ENCODE assay signal across 8 cellular contexts in the genomic region with DNA sequence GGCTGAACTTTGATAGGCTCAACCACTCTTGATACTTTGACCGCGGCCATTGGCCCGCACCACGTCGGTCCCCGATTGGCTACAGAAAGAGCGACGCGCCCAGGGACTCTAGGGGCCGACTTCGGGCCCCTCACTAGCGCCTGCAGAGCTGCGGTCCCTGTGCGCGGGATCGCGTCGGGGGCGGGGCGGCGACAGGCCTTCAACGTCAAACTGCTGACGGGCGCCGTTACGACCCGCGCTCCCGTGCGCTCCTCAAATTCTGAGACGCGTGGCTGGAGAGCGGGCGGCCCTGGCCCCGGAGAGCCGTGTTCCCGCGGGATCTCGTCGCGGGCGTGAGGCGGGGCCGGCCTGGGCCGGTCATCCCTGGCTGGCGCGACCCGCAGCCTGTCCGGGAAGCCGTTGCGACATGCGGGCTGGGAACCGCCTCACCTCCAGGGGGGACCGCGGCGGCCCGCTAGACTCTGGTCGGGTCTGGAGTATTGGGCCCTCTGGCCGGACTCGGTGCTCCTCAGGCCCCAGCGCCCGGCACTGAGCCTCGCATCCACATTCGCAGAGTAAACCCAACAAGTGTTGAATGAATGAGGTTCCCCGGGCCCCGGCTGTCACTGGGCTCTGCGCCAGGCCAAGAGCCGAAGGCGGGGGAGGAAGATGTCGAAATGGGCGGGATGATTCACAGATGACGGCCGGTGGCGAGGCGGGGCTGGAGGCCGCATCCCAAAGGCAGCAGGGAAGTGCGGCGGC. TPM values are rescaled to one million over a fixed set of nuclear protein-coding genes. Genes with fewer than 3 reads are reported as not detected.
DNase-seq lines count a peak whose midpoint lies in the region; TF ChIP-seq lines count a peak whose summit lies in the region.

No MANE protein-coding gene starts in this region.

- H3K9ac ChIP-seq in H9 (ENCODE audit: extremely low read depth, insufficient read length, low read length) = peak overlapping the region; percentile 57
- H3K9ac ChIP-seq in MM.1S (ENCODE audit: low read length) = peak overlapping the region; percentile 94

- no peak overlapping the region for H2BK20ac ChIP-seq in H9 (ENCODE audit: low read depth, low read length, poor library complexity, severe bottlenecking)

- no peak overlapping the region for H3K4ac ChIP-seq in H9 (ENCODE audit: low read depth, low read length)

- H3K79me2 ChIP-seq in H9 (ENCODE audit: insufficient read depth, low read length) = no peaks in the 10 kb centered on the region
- H3K79me2 ChIP-seq in MM.1S (ENCODE audit: low read length) = peaks cover 40% of the 10 kb centered on the region

- no peak overlapping the region for H2AK5ac ChIP-seq in H9 (ENCODE audit: insufficient read length, low read length)

- peak overlapping the region; percentile 73 to 93 (median 90) for H3K27ac Mint-ChIP-seq in H9

- H4K8ac ChIP-seq in H9 (replicated peaks; ENCODE audit: insufficient read length, low read depth, low read length) = no peak overlapping the region

- H3K27me3 ChIP-seq in H9 (ENCODE audit: insufficient read depth, low read length) (no peaks in the 10 kb centered on the region), MM.1S (replicated peaks; ENCODE audit: insufficient read depth, low read length) (no peaks in the 10 kb centered on the region)

- no peaks in the 10 kb centered on the region for H3K9me3 ChIP-seq in H9 (ENCODE audit: control insufficient read depth, low read depth, low read length)
- H3K9me3 ChIP-seq in MM.1S (replicated peaks; ENCODE audit: insufficient read depth, low read length) = no peaks in the 10 kb centered on the region

- H3K27me3 Mint-ChIP-seq in H9 (ENCODE audit: low read depth) = peaks cover 20% of the 10 kb centered on the region

- peak overlapping the region; percentile 79 for H3K4me3 ChIP-seq in MM.1S (ENCODE audit: low read length)

- DNase-seq in ELR (ENCODE audit: low read depth) = peak; percentile 95
- DNase-seq in H9 = peak; percentile 85
- DNase-seq in MM.1S = peak; percentile 74
- DNase-seq in SK-N-DZ (ENCODE audit: low spot score) = peak; percentile 88
- DNase-seq in activated naive CD4-positive, alpha-beta T cell treated with anti-CD3 and anti-CD28 coated beads, Interleukin-2, amount 50 U/mL, for 16 hours = peak; percentile 91
- DNase-seq in globus pallidus (ENCODE audit: low spot score) = peak; percentile 86
- DNase-seq in occipital lobe (lab: John Stamatoyannopoulos, UW) = peak; percentile 89

- H4K5ac ChIP-seq in H9 (ENCODE audit: insufficient read length, low read depth, low read length) = no peak overlapping the region

- H2AFZ ChIP-seq in H9 (ENCODE audit: low read length) (no peak overlapping the region), MM.1S (ENCODE audit: low read length) (peak overlapping the region; percentile 91)

- H3K9me3 Mint-ChIP-seq in H9 = no peaks in the 10 kb centered on the region

- H3K36me3 ChIP-seq in MM.1S (replicated peaks; ENCODE audit: insufficient read depth, low read length) = no peaks in the 10 kb centered on the region

- TF ChIP-seq CTCF in H9 (conservative IDR thresholded peaks at IDR 0.05) = 0 out of 3 replicates have a peak, but pooled peaks have one; percentile 14
- no peak for TF ChIP-seq CTCF in MM.1S (IDR thresholded peaks at IDR 0.05; ENCODE audit: low read length)

- no CpG with 5 or more reads among the region's 78 CpGs for whole genome bisulfite sequencing in H9 (ENCODE audit: extremely low coverage, insufficient read length, low lambda C conversion rate)

- H3K4me2 ChIP-seq in H9 (ENCODE audit: insufficient read depth, insufficient read length, low read length) (peak overlapping the region; percentile 67), MM.1S (ENCODE audit: low read depth, low read length) (peak overlapping the region; percentile 94)

- H2BK120ac ChIP-seq in H9 (ENCODE audit: low read depth, low read length, poor library complexity, severe bottlenecking) = no peak overlapping the region

- peak overlapping the region; percentile 80 to 86 for H3K4me3 Mint-ChIP-seq in H9

- no peaks in the 10 kb centered on the region for H4K20me1 ChIP-seq in H9 (ENCODE audit: control insufficient read depth, insufficient read depth, insufficient read length)
- H4K20me1 ChIP-seq in MM.1S (ENCODE audit: insufficient read depth, low read length) = peaks cover 9% of the 10 kb centered on the region; the same call in 1 of the 2 replicates

- H3K23ac ChIP-seq in H9 (ENCODE audit: insufficient read length, low read depth, low read length) = no peak overlapping the region

- peak overlapping the region; percentile 55 for H3K18ac ChIP-seq in H9 (ENCODE audit: insufficient read length, low read depth, low read length)

- H3K27ac ChIP-seq in H9 (ENCODE audit: insufficient read length, low read depth, low read length) (peak overlapping the region; percentile 4), MM.1S (ENCODE audit: low read length) (peak overlapping the region; percentile 94), temporal lobe (ENCODE audit: low read depth, low read length) (peak overlapping the region; percentile 88)

- H3K9me2 ChIP-seq in MM.1S (replicated peaks; ENCODE audit: insufficient read depth, low read length) = no peaks in the 10 kb centered on the region

- H4K91ac ChIP-seq in H9 (ENCODE audit: insufficient read length, low read depth, low read length) = no peak overlapping the region

- no peak overlapping the region for H2BK15ac ChIP-seq in H9 (ENCODE audit: low read depth, low read length)

- H3K4me1 ChIP-seq in H9 (ENCODE audit: insufficient read depth, low read length) = peaks cover 5% of the 10 kb centered on the region; the same call in 1 of the 2 replicates
- peaks cover 14% of the 10 kb centered on the region for H3K4me1 ChIP-seq in MM.1S (ENCODE audit: low read length)

- peak overlapping the region; percentile 59 for H3K14ac ChIP-seq in H9 (ENCODE audit: insufficient read depth, low read length)

- H2BK12ac ChIP-seq in H9 (ENCODE audit: insufficient read length, low read depth, low read length) = no peak overlapping the region

- H3K36me3 Mint-ChIP-seq in H9 (ENCODE audit: insufficient read depth in 1 of 3, low read depth in 3 of 3) = no peaks in the 10 kb centered on the region; a peak in 1 of 7 replicates

- H3T11ph ChIP-seq in H9 (ENCODE audit: low read length) = no peak overlapping the region

- peaks cover 25 to 26% of the 10 kb centered on the region in 2 experiments for H3K4me1 Mint-ChIP-seq in H9

- H3K23me2 ChIP-seq in H9 (ENCODE audit: insufficient read length, low read depth, low read length, poor library complexity, severe bottlenecking) = peaks cover 21% of the 10 kb centered on the region

- peaks cover 30% of the 10 kb centered on the region for H3F3A ChIP-seq in MM.1S (ENCODE audit: insufficient read depth, low read length)

- H2BK5ac ChIP-seq in H9 (ENCODE audit: insufficient read length, low read length) = no peak overlapping the region

- H3K56ac ChIP-seq in H9 (ENCODE audit: insufficient read length, low read depth, low read length) = no peak overlapping the region

- H3K79me1 ChIP-seq in H9 (ENCODE audit: insufficient read depth, low read depth, low read length, poor library complexity, severe bottlenecking) = peaks cover 4% of the 10 kb centered on the region

RNA-seq across cellular contexts. Expression of gene SLC25A28, which starts 0.6 kb away (rescaled TPM):
- total RNA-seq in H9 (2021) = 19.6 and 22.2 TPM in 2 replicates
- polyA plus RNA-seq in SK-N-DZ (2014; cell fraction: cytosol; rRNA removed) = 23.9 and 31.7 TPM in 2 replicates
- 90.3 and 105 TPM in 2 replicates for polyA plus RNA-seq in SK-N-DZ (2014; cell fraction: nucleus; rRNA removed)
- total RNA-seq in occipital lobe = 18.6 TPM
- total RNA-seq in temporal lobe = 15.2 TPM

RNA-seq across cellular contexts. Expression of gene ENTPD7, which starts 38.4 kb away (rescaled TPM):
- total RNA-seq in H9 (2021) (14.4 and 14.5 TPM in 2 replicates), occipital lobe (8.7 TPM), temporal lobe (8.6 TPM)
- 5.2 and 7.4 TPM in 2 replicates for polyA plus RNA-seq in SK-N-DZ (2014; cell fraction: cytosol; rRNA removed)
- polyA plus RNA-seq in SK-N-DZ (2014; cell fraction: nucleus; rRNA removed) = 2.4 and 2.8 TPM in 2 replicates

Comparison
In these comparisons a context has a peak if more than half of its experiments do, and no peak if none do; other contexts are left out.
1. Peak in every context shown above with its lines: DNase-seq, H3K4me3 ChIP-seq and H3K27ac ChIP-seq.
2. H3K27ac ChIP-seq: peak in every context shown above with its lines; median percentile 94 in MM.1S; 88 in temporal lobe; 4 in H9.